16 cellular contexts compared by ENCODE assay signal in genomic region chr4:100016191-100016590, GRCh38.
"Had no signal": no experiment of that assay in that cellular context is flagged by ENCODE, and none has a peak within 500 bp of the region (broad histone marks: within the 10 kb centered on the region; RNA-seq: fewer than 3 reads in every experiment).

No MANE protein-coding gene starts in this region.

- DNase-seq: activated CD4-positive, alpha-beta memory T cell treated with anti-CD3 and anti-CD28 coated beads for 36 hours; activated CD4-positive, CD25-positive, alpha-beta regulatory T cell treated with anti-CD3 and anti-CD28 coated beads, Interleukin-2, amount 50 U/mL, for 72 hours; activated effector memory CD4-positive, alpha-beta T cell treated with Interleukin-2 at 50 U/mL for 16 hours; activated T-cell treated with anti-CD3 and anti-CD28 coated beads, Interleukin-2, amount 50 U/mL, for 4 hours; amniotic stem cell; kidney; left lung; natural killer cell; posterior cingulate gyrus; retina; stimulated activated CD4-positive, alpha-beta T cell treated with anti-CD3 and anti-CD28 coated beads, Interleukin-2, amount 100 ng/mL, for 48 hours; stimulated activated naive B cell treated with anti-CD40 and anti-IgM and Interleukin-4, amounts not matched to agents 10 μg/mL and 1 μg/mL and 100 μg/mL, for 72 hours; substantia nigra; T-helper 1 cell; T1000; transverse colon had no signal

- ATAC-seq: activated T-cell treated with anti-CD3 and anti-CD28 coated beads, Interleukin-2, amount 50 U/mL, for 4 hours; left lung; natural killer cell; stimulated activated naive B cell treated with anti-CD40 and anti-IgM and Interleukin-4, amounts not matched to agents 10 μg/mL and 1 μg/mL and 100 μg/mL, for 72 hours had no signal

- H3K4me3 ChIP-seq: left lung, transverse colon had no signal
